Comparison of ENCODE assay signal across 8 cellular contexts in the genomic region with DNA sequence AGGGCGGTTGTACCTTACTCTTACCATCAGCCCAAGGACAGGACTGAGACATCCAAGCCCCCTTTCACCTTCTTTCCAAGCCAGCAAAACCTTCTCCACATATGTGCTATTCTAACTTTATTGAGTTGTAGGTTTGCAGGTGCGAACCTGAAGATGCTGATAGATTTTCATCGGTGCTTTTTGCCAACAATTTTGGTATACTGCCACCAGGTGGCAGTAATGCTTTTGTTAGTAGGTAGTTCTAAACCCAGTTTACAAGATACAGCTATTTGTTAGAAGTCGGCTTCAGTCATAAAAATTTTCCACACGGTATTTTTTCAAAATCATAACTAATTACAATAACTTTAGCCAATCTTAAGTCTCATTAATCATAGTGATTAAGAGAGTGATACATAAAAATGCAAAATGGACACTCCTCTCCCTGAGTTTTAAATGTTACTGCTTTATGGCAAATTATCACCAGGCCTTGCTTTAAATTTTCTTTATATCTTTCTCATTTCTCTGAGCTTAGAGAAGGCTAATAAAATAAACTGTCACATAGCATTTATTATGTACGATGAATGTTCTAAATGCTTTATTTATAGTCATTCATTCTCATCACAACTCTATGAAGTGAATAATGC. TPM values are rescaled to one million over a fixed set of nuclear protein-coding genes. Genes with fewer than 3 reads are reported as not detected.
DNase-seq lines count a peak whose midpoint lies in the region; ATAC-seq and TF ChIP-seq lines count a peak whose summit lies in the region.

No MANE protein-coding gene starts in this region.

- H3K9me3 ChIP-seq in stomach: no peaks in the 10 kb centered on the region

- DNase-seq in AG09309 (ENCODE audit: low read depth) (peak; percentile 20), GM06990 (ENCODE audit: extremely low read depth, insufficient read length) (no peak), NCI-H226 (peak; percentile 41), iPS DF 4.7 (ENCODE audit: extremely low read depth, low spot score) (peak; percentile 44), stomach (peak; percentile 52)
- peak; percentile 4 for DNase-seq in activated T-helper 1 cell treated with anti-CD3 and anti-CD28 coated beads, Interleukin-12 subunit alpha, Interleukin-12 subunit beta, Interleukin-2, Interleukin-4 antibody, amounts not matched to agents 30 ng/mL and 10 ng/mL and 1 ng/mL, durations not matched to agents 14 hours and 24 hours and 36 hours (ENCODE audit: low spot score)
- no peak for DNase-seq in activated T-helper 2 cell treated with anti-CD3 and anti-CD28 coated beads, Interferon-gamma antibody, Interleukin-2, Interleukin-4, amounts not matched to agents 10 μg/mL and 5 μg/mL and 100 μg/mL, durations not matched to agents 14 hours and 24 hours and 36 hours (ENCODE audit: low spot score)

- no peak overlapping the region for H3K27ac Mint-ChIP-seq in activated T-helper 1 cell treated with anti-CD3 and anti-CD28 coated beads, Interleukin-12 subunit alpha, Interleukin-12 subunit beta, Interleukin-2, Interleukin-4 antibody, amounts not matched to agents 30 ng/mL and 10 ng/mL and 1 ng/mL, durations not matched to agents 14 hours and 24 hours and 36 hours
- no peak overlapping the region for H3K27ac Mint-ChIP-seq in activated T-helper 2 cell treated with anti-CD3 and anti-CD28 coated beads, Interferon-gamma antibody, Interleukin-2, Interleukin-4, amounts not matched to agents 10 μg/mL and 5 μg/mL and 100 μg/mL, durations not matched to agents 14 hours and 24 hours and 36 hours

- peaks cover 51% of the 10 kb centered on the region for H3K27me3 Mint-ChIP-seq in activated T-helper 1 cell treated with anti-CD3 and anti-CD28 coated beads, Interleukin-12 subunit alpha, Interleukin-12 subunit beta, Interleukin-2, Interleukin-4 antibody, amounts not matched to agents 30 ng/mL and 10 ng/mL and 1 ng/mL, durations not matched to agents 14 hours and 24 hours and 36 hours (ENCODE audit: insufficient read depth)
- peaks cover 37% of the 10 kb centered on the region for H3K27me3 Mint-ChIP-seq in activated T-helper 2 cell treated with anti-CD3 and anti-CD28 coated beads, Interferon-gamma antibody, Interleukin-2, Interleukin-4, amounts not matched to agents 10 μg/mL and 5 μg/mL and 100 μg/mL, durations not matched to agents 14 hours and 24 hours and 36 hours (ENCODE audit: low read depth)

- H3K4me3 ChIP-seq in AG09309 (ENCODE audit: control insufficient read depth, low read depth, low read length) (no peak overlapping the region), GM06990 (replicated peaks; ENCODE audit: low read depth, low read length) (no peak overlapping the region), stomach (no peak overlapping the region)

- intact Hi-C loops in activated T-helper 1 cell treated with anti-CD3 and anti-CD28 coated beads, Interleukin-12 subunit alpha, Interleukin-12 subunit beta, Interleukin-2, Interleukin-4 antibody, amounts not matched to agents 30 ng/mL and 10 ng/mL and 1 ng/mL, durations not matched to agents 14 hours and 24 hours and 36 hours (cut with micrococcal nuclease): loop anchor here (1.0 to 5.0 kb wide), 3 partner anchors 34 to 448 kb away; no protein-coding TSS in a partner anchor
- intact Hi-C loops in stomach (cut with DNase I; ENCODE audit: low total_unique reads): no loop called here
- intact Hi-C loops in activated T-helper 2 cell treated with anti-CD3 and anti-CD28 coated beads, Interferon-gamma antibody, Interleukin-2, Interleukin-4, amounts not matched to agents 10 μg/mL and 5 μg/mL and 100 μg/mL, durations not matched to agents 14 hours and 24 hours and 36 hours (cut with micrococcal nuclease): loop anchor here (1.0 kb wide), 1 partner anchor 34 kb away; no protein-coding TSS in a partner anchor

- 33 to 37% (median 36%) methylated on average over 6 of the region's 6 CpGs for WGBS in stomach, 5 donors

- H3K36me3 Mint-ChIP-seq in activated T-helper 1 cell treated with anti-CD3 and anti-CD28 coated beads, Interleukin-12 subunit alpha, Interleukin-12 subunit beta, Interleukin-2, Interleukin-4 antibody, amounts not matched to agents 30 ng/mL and 10 ng/mL and 1 ng/mL, durations not matched to agents 14 hours and 24 hours and 36 hours (ENCODE audit: low read depth): no peaks in the 10 kb centered on the region
- no peaks in the 10 kb centered on the region for H3K36me3 Mint-ChIP-seq in activated T-helper 2 cell treated with anti-CD3 and anti-CD28 coated beads, Interferon-gamma antibody, Interleukin-2, Interleukin-4, amounts not matched to agents 10 μg/mL and 5 μg/mL and 100 μg/mL, durations not matched to agents 14 hours and 24 hours and 36 hours (ENCODE audit: low read depth)

- no peaks in the 10 kb centered on the region for H3K9me3 Mint-ChIP-seq in activated T-helper 1 cell treated with anti-CD3 and anti-CD28 coated beads, Interleukin-12 subunit alpha, Interleukin-12 subunit beta, Interleukin-2, Interleukin-4 antibody, amounts not matched to agents 30 ng/mL and 10 ng/mL and 1 ng/mL, durations not matched to agents 14 hours and 24 hours and 36 hours
- no peaks in the 10 kb centered on the region for H3K9me3 Mint-ChIP-seq in activated T-helper 2 cell treated with anti-CD3 and anti-CD28 coated beads, Interferon-gamma antibody, Interleukin-2, Interleukin-4, amounts not matched to agents 10 μg/mL and 5 μg/mL and 100 μg/mL, durations not matched to agents 14 hours and 24 hours and 36 hours

- no peaks in the 10 kb centered on the region for H3K4me1 Mint-ChIP-seq in activated T-helper 1 cell treated with anti-CD3 and anti-CD28 coated beads, Interleukin-12 subunit alpha, Interleukin-12 subunit beta, Interleukin-2, Interleukin-4 antibody, amounts not matched to agents 30 ng/mL and 10 ng/mL and 1 ng/mL, durations not matched to agents 14 hours and 24 hours and 36 hours (ENCODE audit: low read depth)
- peaks cover 1% of the 10 kb centered on the region for H3K4me1 Mint-ChIP-seq in activated T-helper 2 cell treated with anti-CD3 and anti-CD28 coated beads, Interferon-gamma antibody, Interleukin-2, Interleukin-4, amounts not matched to agents 10 μg/mL and 5 μg/mL and 100 μg/mL, durations not matched to agents 14 hours and 24 hours and 36 hours (ENCODE audit: low read depth)

- peaks cover 9 to 17% (median 11%) of the 10 kb centered on the region in 4 donors for H3K4me1 ChIP-seq in stomach

- no peak overlapping the region for H3K27ac ChIP-seq in stomach

- no peak for TF ChIP-seq POLR2A in stomach (IDR thresholded peaks at IDR 0.05)

- TF ChIP-seq CTCF in AG09309 (IDR thresholded peaks at IDR 0.05; ENCODE audit: control insufficient read depth, insufficient read depth, low read depth, low read length, missing control alignments): peak; percentile 50
- TF ChIP-seq CTCF in GM06990 (IDR thresholded peaks at IDR 0.05; ENCODE audit: insufficient read depth, low read length, poor library complexity, severe bottlenecking): peak; percentile 57
- peak in 5 of 7 experiments; percentile 39 to 75 (median 63) for TF ChIP-seq CTCF in stomach (IDR thresholded peaks at IDR 0.05)

- H3K36me3 ChIP-seq in GM06990 (ENCODE audit: control insufficient read depth, insufficient read depth, low read length) (no peaks in the 10 kb centered on the region), stomach (no peaks in the 10 kb centered on the region)

- no peak for ATAC-seq in HG02884 (IDR thresholded peaks at IDR 0.05; ENCODE audit: unreplicated experiment)

- H3K27me3 ChIP-seq in GM06990 (replicated peaks; ENCODE audit: control insufficient read depth, insufficient read depth, low read length) (no peaks in the 10 kb centered on the region; the same call in none of the 2 replicates), stomach (peaks cover 0 to 15% (median 0%) of the 10 kb centered on the region in 3 donors)

- no peak overlapping the region for H3K4me3 Mint-ChIP-seq in activated T-helper 1 cell treated with anti-CD3 and anti-CD28 coated beads, Interleukin-12 subunit alpha, Interleukin-12 subunit beta, Interleukin-2, Interleukin-4 antibody, amounts not matched to agents 30 ng/mL and 10 ng/mL and 1 ng/mL, durations not matched to agents 14 hours and 24 hours and 36 hours
- H3K4me3 Mint-ChIP-seq in activated T-helper 2 cell treated with anti-CD3 and anti-CD28 coated beads, Interferon-gamma antibody, Interleukin-2, Interleukin-4, amounts not matched to agents 10 μg/mL and 5 μg/mL and 100 μg/mL, durations not matched to agents 14 hours and 24 hours and 36 hours (ENCODE audit: low read depth): no peak overlapping the region

- TF ChIP-seq EP300 in stomach (IDR thresholded peaks at IDR 0.05): no peak

RNA-seq across cellular contexts. Expression of a gene that starts 0.6 kb away (rescaled TPM):
- not detected in 2 replicates for total RNA-seq in activated T-helper 1 cell treated with anti-CD3 and anti-CD28 coated beads, Interleukin-12 subunit alpha, Interleukin-12 subunit beta, Interleukin-2, Interleukin-4 antibody, amounts not matched to agents 30 ng/mL and 10 ng/mL and 1 ng/mL, durations not matched to agents 14 hours and 24 hours and 36 hours
- total RNA-seq in stomach: not detected
- not detected for polyA plus RNA-seq in stomach
- not detected in 2 replicates for total RNA-seq in activated T-helper 2 cell treated with anti-CD3 and anti-CD28 coated beads, Interferon-gamma antibody, Interleukin-2, Interleukin-4, amounts not matched to agents 10 μg/mL and 5 μg/mL and 100 μg/mL, durations not matched to agents 14 hours and 24 hours and 36 hours

RNA-seq across cellular contexts. Expression of a gene that starts 52.3 kb away (rescaled TPM):
- 0.34 and 1.3 TPM in 2 replicates for total RNA-seq in activated T-helper 1 cell treated with anti-CD3 and anti-CD28 coated beads, Interleukin-12 subunit alpha, Interleukin-12 subunit beta, Interleukin-2, Interleukin-4 antibody, amounts not matched to agents 30 ng/mL and 10 ng/mL and 1 ng/mL, durations not matched to agents 14 hours and 24 hours and 36 hours
- total RNA-seq in stomach: 10 to 100 TPM in 4 of 5 donors, 1 to 10 TPM in 1; 6.2 to 48.4 (median 36.8) TPM
- polyA plus RNA-seq in stomach: 10 to 100 TPM in 2 of 3 donors, 1 to 10 TPM in 1; 5.2 to 25.8 (median 12.5) TPM
- total RNA-seq in activated T-helper 2 cell treated with anti-CD3 and anti-CD28 coated beads, Interferon-gamma antibody, Interleukin-2, Interleukin-4, amounts not matched to agents 10 μg/mL and 5 μg/mL and 100 μg/mL, durations not matched to agents 14 hours and 24 hours and 36 hours: 0.84 and 0.99 TPM in 2 replicates

Comparison
In these comparisons a context has a peak if more than half of its experiments do, and no peak if none do; other contexts are left out.
1. DNase-seq: peak in AG09309 (single experiment), NCI-H226 (single experiment), activated T-helper 1 cell treated with anti-CD3 and anti-CD28 coated beads, Interleukin-12 subunit alpha, Interleukin-12 subunit beta, Interleukin-2, Interleukin-4 antibody, amounts not matched to agents 30 ng/mL and 10 ng/mL and 1 ng/mL, durations not matched to agents 14 hours and 24 hours and 36 hours (single experiment), iPS DF 4.7 (single experiment) and stomach (single experiment); none in GM06990 (single experiment) and activated T-helper 2 cell treated with anti-CD3 and anti-CD28 coated beads, Interferon-gamma antibody, Interleukin-2, Interleukin-4, amounts not matched to agents 10 μg/mL and 5 μg/mL and 100 μg/mL, durations not matched to agents 14 hours and 24 hours and 36 hours (single experiment).
2. Peak in every context shown above with its lines, with median percentiles within 50 percentile points of each other: CTCF ChIP-seq.